In the genomic region with DNA sequence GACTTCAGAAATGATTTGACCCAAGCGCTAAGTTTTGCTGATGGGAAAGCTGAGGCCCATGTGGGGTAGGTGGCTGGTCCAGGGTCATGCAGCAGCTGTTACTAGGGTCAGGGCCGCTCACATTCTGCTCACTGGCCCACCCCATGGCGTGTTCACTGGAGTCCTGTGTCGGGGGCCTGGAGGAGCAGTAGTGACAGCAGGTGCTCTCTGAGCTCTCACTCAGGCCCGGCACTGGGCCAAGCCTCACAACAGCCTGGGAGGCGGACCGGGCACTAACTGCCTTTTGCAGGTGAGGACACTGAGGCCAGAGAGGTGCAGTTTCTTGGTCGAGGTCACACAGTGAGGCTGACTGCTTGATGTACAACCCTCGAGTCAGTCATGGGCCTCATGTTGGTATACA, we compare ENCODE assay signal across 23 cellular contexts.
DNase-seq lines count a peak whose midpoint lies in the region; ATAC-seq and TF ChIP-seq lines count a peak whose summit lies in the region.
"Had no signal": no experiment of that assay in that cellular context is flagged by ENCODE, and none has a peak within 500 bp of the region (broad histone marks: within the 10 kb centered on the region; RNA-seq: fewer than 3 reads in every experiment).

No MANE protein-coding gene starts in this region.

- H3K27me3 Mint-ChIP-seq in chondrocyte (ENCODE audit: low read depth), result no peaks in the 10 kb centered on the region

- no peaks in the 10 kb centered on the region for H3K4me1 Mint-ChIP-seq in chondrocyte (ENCODE audit: low read depth)

- WGBS in thyroid gland, 2 donors, result 89 to 94% methylated on average over 8 of the region's 9 CpGs

- no peaks in the 10 kb centered on the region for H3K36me3 ChIP-seq in tibial artery
- H3K36me3 ChIP-seq in thyroid gland, result no peaks in the 10 kb centered on the region
- H3K36me3 ChIP-seq: MG63, Peyer's patch had no signal

- no peak for TF ChIP-seq POLR2A in thyroid gland (IDR thresholded peaks at IDR 0.05)

- H3K9me3 ChIP-seq in tibial artery, result peaks cover 0 to 3% (median 0%) of the 10 kb centered on the region in 3 donors
- H3K9me3 ChIP-seq in thyroid gland, result no peaks in the 10 kb centered on the region
- H3K9me3 ChIP-seq: MG63, Peyer's patch had no signal

- H3K4me3 ChIP-seq in tibial artery (no peak overlapping the region), thyroid gland (replicated peaks in 1 of 3) (no peak overlapping the region)
- H3K4me3 ChIP-seq: MG63, Peyer's patch, SK-N-MC had no signal

- no peak overlapping the region for H3K4me3 Mint-ChIP-seq in chondrocyte (ENCODE audit: unreplicated experiment)

- no peak for TF ChIP-seq CTCF in chondrocyte (IDR thresholded peaks at IDR 0.05)
- TF ChIP-seq CTCF in tibial artery (IDR thresholded peaks at IDR 0.05), result no peak
- no peak for TF ChIP-seq CTCF in thyroid gland (IDR thresholded peaks at IDR 0.05)

- no peaks in the 10 kb centered on the region for H3K4me1 ChIP-seq in tibial artery
- no peaks in the 10 kb centered on the region for H3K4me1 ChIP-seq in thyroid gland
- H3K4me1 ChIP-seq: Peyer's patch had no signal

- H3K27ac ChIP-seq in tibial artery (no peak overlapping the region), thyroid gland (no peak overlapping the region)
- H3K27ac ChIP-seq: 22Rv1, C4-2B, Peyer's patch, SK-N-MC had no signal

- intact Hi-C loops in tibial artery (cut with DNase I; ENCODE audit: low total_unique reads), result no loop called here
- intact Hi-C loops in thyroid gland (cut with DNase I), result no loop called here

- no peaks in the 10 kb centered on the region for H3K9me3 Mint-ChIP-seq in chondrocyte (ENCODE audit: low read depth)

- no peak for ATAC-seq in HG02981 (IDR thresholded peaks at IDR 0.05; ENCODE audit: unreplicated experiment)
- ATAC-seq: Right ventricle myocardium inferior had no signal

- H3K27me3 ChIP-seq in tibial artery, result no peaks in the 10 kb centered on the region
- no peaks in the 10 kb centered on the region for H3K27me3 ChIP-seq in thyroid gland
- H3K27me3 ChIP-seq: MG63, Peyer's patch had no signal

- peak; percentile 25 for DNase-seq in NCI-H2029 treated with DMSO at 0.1 percent for 48 hours (lab: John Stamatoyannopoulos, UW)
- no peak for DNase-seq in NCI-H2029 (lab: John Stamatoyannopoulos, UW)
- DNase-seq in chondrocyte (ENCODE audit: low spot score), result peak; percentile 53
- DNase-seq in myocyte (ENCODE audit: low read depth), result peak; percentile 5
- peak; percentile 18 to 32 for DNase-seq in tibial artery
- DNase-seq in thyroid gland, result no peak
- DNase-seq in NCI-H446 (lab: John Stamatoyannopoulos, UW), result no peak
- DNase-seq: AML-193; DMS79; Kasumi-1; MG63; NCI-H1048; NCI-H1436; NCI-H1930; NCI-H2171; NCI-H69; NK-92 treated with Interleukin-12 subunit alpha and Interleukin-12 subunit beta, amount 100 ng/mL, for 24 hours had no signal

- no peak overlapping the region for H3K27ac Mint-ChIP-seq in chondrocyte (ENCODE audit: unreplicated experiment)

- H3K36me3 Mint-ChIP-seq in chondrocyte (ENCODE audit: low read depth), result peaks cover 6% of the 10 kb centered on the region

Comparison
In these comparisons a context has a peak if more than half of its experiments do, and no peak if none do; other contexts are left out.
1. DNase-seq: peak in NCI-H2029 treated with DMSO at 0.1 percent for 48 hours (single experiment), chondrocyte (single experiment), myocyte (single experiment) and tibial artery (2 of 2); none in NCI-H2029 (single experiment), thyroid gland (0 of 2) and NCI-H446 (0 of 2).